In genomic region chr16:83689385-83689831, GRCh38 we compare ENCODE assay signal across 8 cellular contexts.
DNase-seq lines count a peak whose midpoint lies in the region; ATAC-seq, FAIRE-seq and TF ChIP-seq lines count a peak whose summit lies in the region.

No MANE protein-coding gene starts in this region.

- intact Hi-C loops in testis (cut with DNase I; ENCODE audit: low total_unique reads) (no loop called here), sigmoid colon (cut with DNase I) (no loop called here)

- DNase-seq in HTR-8/SVneo (ENCODE audit: insufficient read length, low spot score) (peak; percentile 84), dedifferentiated amniotic fluid mesenchymal stem cell (ENCODE audit: extremely low spot score) (peak; percentile 94), renal cortical epithelial cell (ENCODE audit: low read depth) (peak; percentile 100), testis (no peak), NCI-H128 (lab: John Stamatoyannopoulos, UW; ENCODE audit: unreplicated experiment) (no peak), sigmoid colon (no peak)

- H3K4me1 ChIP-seq in testis (no peaks in the 10 kb centered on the region), sigmoid colon (peaks cover 0 to 11% (median 3%) of the 10 kb centered on the region in 4 donors)

- ATAC-seq in GM19043 (IDR thresholded peaks at IDR 0.05; ENCODE audit: low read depth, unreplicated experiment): peak; percentile 76
- ATAC-seq in HG03521 (IDR thresholded peaks at IDR 0.05; ENCODE audit: unreplicated experiment): no peak

- TF ChIP-seq POLR2A in testis (IDR thresholded peaks at IDR 0.05) (no peak), sigmoid colon (IDR thresholded peaks at IDR 0.05) (no peak)

- H3K9me3 ChIP-seq in testis: no peaks in the 10 kb centered on the region
- H3K9me3 ChIP-seq in sigmoid colon: no peaks in the 10 kb centered on the region

- FAIRE-seq in HTR-8/SVneo (lab: Jason Lieb, UNC): peak; percentile 94

- WGBS in testis, 2 donors: 46 to 67% methylated on average over 5 of the region's 5 CpGs
- 39 to 51% methylated on average over 5 of the region's 5 CpGs for WGBS in sigmoid colon, 2 donors

- no peaks in the 10 kb centered on the region for H3K27me3 ChIP-seq in testis
- no peaks in the 10 kb centered on the region for H3K27me3 ChIP-seq in sigmoid colon

- TF ChIP-seq EP300 in sigmoid colon (IDR thresholded peaks at IDR 0.05): no peak

- H3K27ac ChIP-seq in testis (no peak overlapping the region), sigmoid colon (no peak overlapping the region)

- TF ChIP-seq CTCF in testis (IDR thresholded peaks at IDR 0.05) (no peak), sigmoid colon (IDR thresholded peaks at IDR 0.05) (no peak)

- H3K36me3 ChIP-seq in testis (ENCODE audit: low read depth, missing control alignments) (no peaks in the 10 kb centered on the region), sigmoid colon (no peaks in the 10 kb centered on the region)

- H3K4me3 ChIP-seq in testis (no peak overlapping the region), sigmoid colon (no peak overlapping the region)

Comparison
In these comparisons a context has a peak if more than half of its experiments do, and no peak if none do; other contexts are left out.
1. DNase-seq: peak in HTR-8/SVneo (single experiment), dedifferentiated amniotic fluid mesenchymal stem cell (single experiment) and renal cortical epithelial cell (single experiment); none in testis (single experiment), NCI-H128 (single experiment) and sigmoid colon (single experiment).